In genomic region chr4:5122114-5122513, GRCh38 we compare ENCODE assay signal across 25 cellular contexts.
DNase-seq lines count a peak whose midpoint lies in the region; ATAC-seq, FAIRE-seq and TF ChIP-seq lines count a peak whose summit lies in the region.
"Had no signal": no experiment of that assay in that cellular context is flagged by ENCODE, and none has a peak within 500 bp of the region (broad histone marks: within the 10 kb centered on the region; RNA-seq: fewer than 3 reads in every experiment).

No MANE protein-coding gene starts in this region.

- H3K9me3 ChIP-seq in HEK293 (ENCODE audit: control insufficient read depth, insufficient read depth, low read depth, low read length) (no peaks in the 10 kb centered on the region), Karpas-422 (ENCODE audit: low read length) (peaks cover 7% of the 10 kb centered on the region; the same call in 1 of the 2 replicates), K562 (replicated peaks; ENCODE audit: control insufficient read depth, insufficient read depth, low read depth, low read length) (no peaks in the 10 kb centered on the region)
- H3K9me3 ChIP-seq: BE2C, BLaER1 had no signal

- H3K9me2 ChIP-seq in Karpas-422 (replicated peaks; ENCODE audit: insufficient read depth, low read length), result no peaks in the 10 kb centered on the region

- no peak overlapping the region for H3K27ac ChIP-seq in HEK293 (ENCODE audit: extremely low read depth, low read depth, low read length)
- no peak overlapping the region for H3K27ac ChIP-seq in Karpas-422 (ENCODE audit: low read length)
- H3K27ac ChIP-seq in K562 (ENCODE audit: extremely low read depth, low read depth, low read length), result no peak overlapping the region
- H3K27ac ChIP-seq: BLaER1 had no signal

- H3K79me2 ChIP-seq in Karpas-422 (ENCODE audit: low read length) (no peaks in the 10 kb centered on the region), K562 (ENCODE audit: control insufficient read depth, insufficient read depth, low read length) (no peaks in the 10 kb centered on the region)

- no peak overlapping the region for H3K4me3 ChIP-seq in HEK293 (ENCODE audit: low read depth, low read length)
- H3K4me3 ChIP-seq in Karpas-422 (ENCODE audit: low read length), result no peak overlapping the region
- H3K4me3 ChIP-seq in K562, result no peak overlapping the region
- H3K4me3 ChIP-seq: BLaER1 had no signal

- H3K36me3 ChIP-seq in HEK293 (ENCODE audit: control insufficient read depth in 2 of 2, insufficient read depth in 1 of 2, low read length in 2 of 2) (no peaks in the 10 kb centered on the region), Karpas-422 (ENCODE audit: insufficient read depth, low read length) (no peaks in the 10 kb centered on the region; the same call in 1 of the 2 replicates), K562 (ENCODE audit: control insufficient read depth, insufficient read depth, low read length) (no peaks in the 10 kb centered on the region)
- H3K36me3 ChIP-seq: BE2C, BLaER1 had no signal

- TF ChIP-seq RAD21 in K562 (CRISPR knock-in tag; conservative IDR thresholded peaks at IDR 0.05 in 1 of 2, IDR thresholded peaks at IDR 0.05 in 1 of 2), result no peak

- no peak for TF ChIP-seq POLR2A in K562 (conservative IDR thresholded peaks at IDR 0.05)

- H3K9ac ChIP-seq in Karpas-422 (ENCODE audit: low read length), result no peak overlapping the region
- no peak overlapping the region for H3K9ac ChIP-seq in K562 (ENCODE audit: insufficient read depth in 1 of 2, low read depth in 2 of 2, low read length in 2 of 2)
- H3K9ac ChIP-seq: BLaER1 had no signal

- WGBS in K562 (ENCODE audit: insufficient coverage, low coverage, missing lambda C conversion rate), result 0% methylated on average over 1 of the region's 1 CpG

- BruUV-seq in K562 (replicated peaks; lab: Mats Ljungman, UMichigan), result no TSS peak

- ATAC-seq in K562 (no peak), GM21515 (IDR thresholded peaks at IDR 0.05; ENCODE audit: unreplicated experiment) (no peak)

- FAIRE-seq in HTR-8/SVneo (lab: Jason Lieb, UNC) (peak; percentile 59), K562 (lab: Jason Lieb, UNC) (no peak), frontal cortex (lab: Jason Lieb, UNC) (no peak)
- FAIRE-seq: A204.1, GM12891, GM19239 had no signal

- no peaks in the 10 kb centered on the region for H3K9me1 ChIP-seq in K562 (ENCODE audit: control insufficient read depth, insufficient read depth, low read length)

- H3K4me1 ChIP-seq in HEK293 (ENCODE audit: control insufficient read depth, insufficient read depth, low read length), result no peaks in the 10 kb centered on the region
- no peaks in the 10 kb centered on the region for H3K4me1 ChIP-seq in Karpas-422 (ENCODE audit: low read length)
- H3K4me1 ChIP-seq in K562 (replicated peaks in 1 of 2; ENCODE audit: control insufficient read depth in 2 of 2, insufficient read depth in 2 of 2, low read length in 2 of 2), result peaks cover 0 to 3% of the 10 kb centered on the region in 2 experiments; a peak in 1 of 5 replicates

- no peak overlapping the region for H3K4me2 ChIP-seq in Karpas-422 (ENCODE audit: low read depth, low read length, poor library complexity, severe bottlenecking)
- H3K4me2 ChIP-seq in K562 (ENCODE audit: insufficient read depth, low read length), result no peak overlapping the region
- H3K4me2 ChIP-seq: BLaER1 had no signal

- POLR2A ChIA-PET in HEK293 (lab: Yijun Ruan, JAX) (no interaction called here), K562 (lab: Yijun Ruan, JAX) (no interaction called here)

- CTCF ChIA-PET in HEK293 (lab: Yijun Ruan, JAX) (no interaction called here), K562 (lab: Yijun Ruan, JAX; ENCODE audit: low intra/inter-chr PET ratio) (no interaction called here)

- in situ Hi-C loops in K562 (cut with MboI), result no loop called here

- no peak for TF ChIP-seq EP300 in K562 (IDR thresholded peaks at IDR 0.05; ENCODE audit: low read length)

- intact Hi-C loops in K562 (cut with micrococcal nuclease), result no loop called here

- H2AFZ ChIP-seq in Karpas-422 (ENCODE audit: low read length) (no peak overlapping the region), K562 (ENCODE audit: low read depth, low read length) (no peak overlapping the region)

- DNase-seq in HTR-8/SVneo (ENCODE audit: insufficient read length, low spot score) (no peak), Karpas-422 (peak; percentile 5), K562 (ENCODE audit: extremely low read depth in 1 of 4, low spot score in 3 of 4) (no peak), SK-N-DZ (ENCODE audit: low spot score) (no peak), frontal cortex (ENCODE audit: low spot score in 2 of 2) (no peak)
- DNase-seq: 8988T; ACHN; C1 segment of cervical spinal cord; CD4-positive, alpha-beta memory T cell; CD4-positive, CD25-positive, alpha-beta regulatory T cell; CD8-positive, alpha-beta memory T cell; COR-L47; DMS 273 treated with DMSO at 0.1 percent for 48 hours; DMS153; DMS79; DND-41; EL; GDM1 had no signal

- H4K20me1 ChIP-seq in Karpas-422 (ENCODE audit: insufficient read depth, low read depth, low read length) (no peaks in the 10 kb centered on the region), K562 (replicated peaks; ENCODE audit: control insufficient read depth, insufficient read depth, low read length) (no peaks in the 10 kb centered on the region; the same call in 1 of the 2 replicates)
- H4K20me1 ChIP-seq: BLaER1 had no signal

- TF ChIP-seq CTCF in HEK293 (tag by site-specific recombination; IDR thresholded peaks at IDR 0.05) (no peak), K562 (IDR thresholded peaks at IDR 0.05 in 2 of 3, conservative IDR thresholded peaks at IDR 0.05 in 1 of 3; ENCODE audit: insufficient read depth in 2 of 3, low read depth in 1 of 3, low read length in 3 of 3) (no peak)

- H3K27me3 ChIP-seq in Karpas-422 (ENCODE audit: low read length), result no peaks in the 10 kb centered on the region
- peaks cover 0 to 25% of the 10 kb centered on the region in 2 experiments; a peak in 2 of 5 replicates for H3K27me3 ChIP-seq in K562 (ENCODE audit: control insufficient read depth in 2 of 2, insufficient read depth in 2 of 2, low read length in 2 of 2)
- H3K27me3 ChIP-seq: BE2C, BLaER1 had no signal

TF ChIP-seq in HEK293, 187 proteins besides CTCF, POLR2A, EP300 and RAD21 (continues in another document):
- TF ChIP-seq ZNF138 (tag by site-specific recombination; IDR thresholded peaks at IDR 0.05; ENCODE audit: borderline replicate concordance) (no peak), ZNF184 (tag by site-specific recombination; IDR thresholded peaks at IDR 0.05) (no peak), ZNF513 (tag by site-specific recombination; IDR thresholded peaks at IDR 0.05) (no peak), ZNF324 (tag by site-specific recombination; IDR thresholded peaks at IDR 0.05) (no peak), ZNF639 (tag by site-specific recombination; IDR thresholded peaks at IDR 0.05) (no peak)

TF ChIP-seq in K562, 482 proteins besides CTCF, POLR2A, EP300 and RAD21 (continues in another document):
- TF ChIP-seq HOXB6 (CRISPR knock-in tag; IDR thresholded peaks at IDR 0.05; ENCODE audit: borderline replicate concordance), result no peak
- peak; percentile 64; the same call in 1 of the 2 replicates for TF ChIP-seq BCOR (IDR thresholded peaks at IDR 0.05)
- 0 out of 2 replicates have a peak, but pooled peaks have one; percentile 62 for TF ChIP-seq TSC22D4 (tag; IDR thresholded peaks at IDR 0.05)
- peak; percentile 21 for TF ChIP-seq PHF20 (IDR thresholded peaks at IDR 0.05; ENCODE audit: partially characterized antibody)
- no peak for TF ChIP-seq CHD2 (IDR thresholded peaks at IDR 0.05; ENCODE audit: low read depth, low read length)
- no peak for TF ChIP-seq UBTF (IDR thresholded peaks at IDR 0.05; ENCODE audit: borderline replicate concordance in 1 of 2, low read depth in 2 of 2, low read length in 2 of 2)
- no peak for TF ChIP-seq NFATC3 (IDR thresholded peaks at IDR 0.05)
- no peak for TF ChIP-seq HMGXB4 (CRISPR knock-in tag; IDR thresholded peaks at IDR 0.05)
- no peak for TF ChIP-seq ADNP (tag; IDR thresholded peaks at IDR 0.05)
- 0 out of 2 replicates have a peak, but pooled peaks have one; percentile 48 for TF ChIP-seq NFRKB (IDR thresholded peaks at IDR 0.05; ENCODE audit: low read depth)
- TF ChIP-seq NEUROD1 (IDR thresholded peaks at IDR 0.05; ENCODE audit: borderline replicate concordance, low read depth, low read length, partially characterized antibody), result no peak
- no peak for TF ChIP-seq RBM25 (IDR thresholded peaks at IDR 0.05; ENCODE audit: low read depth, low read length, severe bottlenecking)
- TF ChIP-seq ZNF695 (CRISPR knock-in tag; IDR thresholded peaks at IDR 0.05), result no peak

Comparison
In these comparisons a context has a peak if more than half of its experiments do, and no peak if none do; other contexts are left out.
1. Of the 44 proteins assayed by ChIP-seq in both K562 and HEK293: peak only in K562: none; only in HEK293: ATF2; in both: ZNF24; in neither: 42.